Comparison of ENCODE assay signal across 1 cellular context in genomic region chr1:11550664-11551283, GRCh38.
A peak's percentile ranks its signal among the peaks of the same experiment; 100 is the strongest.
TF ChIP-seq lines count a peak whose summit lies in the region.

No MANE protein-coding gene starts in this region.

TF ChIP-seq in K562, 482 proteins besides CTCF, POLR2A, EP300 and RAD21 (continued from another document and continues in another):
- TF ChIP-seq, protein P1, sequence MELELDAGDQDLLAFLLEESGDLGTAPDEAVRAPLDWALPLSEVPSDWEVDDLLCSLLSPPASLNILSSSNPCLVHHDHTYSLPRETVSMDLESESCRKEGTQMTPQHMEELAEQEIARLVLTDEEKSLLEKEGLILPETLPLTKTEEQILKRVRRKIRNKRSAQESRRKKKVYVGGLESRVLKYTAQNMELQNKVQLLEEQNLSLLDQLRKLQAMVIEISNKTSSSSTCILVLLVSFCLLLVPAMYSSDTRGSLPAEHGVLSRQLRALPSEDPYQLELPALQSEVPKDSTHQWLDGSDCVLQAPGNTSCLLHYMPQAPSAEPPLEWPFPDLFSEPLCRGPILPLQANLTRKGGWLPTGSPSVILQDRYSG (tag; conservative IDR thresholded peaks at IDR 0.05; ENCODE audit: low read depth): peak; percentile 92
- TF ChIP-seq NRF1 (conservative IDR thresholded peaks at IDR 0.05 in 1 of 2, IDR thresholded peaks at IDR 0.05 in 1 of 2) (no peak), NFE2 (IDR thresholded peaks at IDR 0.05; ENCODE audit: low read depth) (peak; percentile 40; the same call in 1 of the 2 replicates), XRCC5 (IDR thresholded peaks at IDR 0.05; ENCODE audit: low read depth, low read length) (peak; percentile 91), BRD9 (IDR thresholded peaks at IDR 0.05; ENCODE audit: low read depth, partially characterized antibody) (no peak), ZBTB49 (CRISPR knock-in tag; IDR thresholded peaks at IDR 0.05; ENCODE audit: borderline replicate concordance) (peak; percentile 99), POU5F1 (IDR thresholded peaks at IDR 0.05; ENCODE audit: borderline replicate concordance, low read depth, low read length, partially characterized antibody) (no peak), HBP1 (CRISPR knock-in tag; IDR thresholded peaks at IDR 0.05) (no peak), CREBBP (IDR thresholded peaks at IDR 0.05; ENCODE audit: low read depth, low read length) (no peak), POLR2AphosphoS5 (IDR thresholded peaks at IDR 0.05; ENCODE audit: control insufficient read depth, insufficient read depth, low read depth, low read length) (no peak), SUPT5H (IDR thresholded peaks at IDR 0.05) (no peak), RBM25 (IDR thresholded peaks at IDR 0.05; ENCODE audit: low read depth, low read length, severe bottlenecking) (no peak), KLF13 (tag; IDR thresholded peaks at IDR 0.05; ENCODE audit: borderline replicate concordance, low read depth) (0 out of 2 replicates have a peak, but pooled peaks have one; percentile 9), SIN3A (IDR thresholded peaks at IDR 0.05; ENCODE audit: borderline replicate concordance in 2 of 2, control insufficient read depth in 1 of 2, low read depth in 2 of 2, low read length in 2 of 2) (peak; percentile 99 to 100), GABPB1 (CRISPR knock-in tag; IDR thresholded peaks at IDR 0.05) (peak; percentile 85), GATAD2B (IDR thresholded peaks at IDR 0.05; ENCODE audit: borderline replicate concordance) (no peak), MXI1 (IDR thresholded peaks at IDR 0.05; ENCODE audit: low read depth, low read length) (peak; percentile 78; the same call in 1 of the 2 replicates), MNT (conservative IDR thresholded peaks at IDR 0.05) (peak; percentile 70 to 88), ZFX (CRISPR knock-in tag; IDR thresholded peaks at IDR 0.05) (peak; percentile 58), ZNF780A (CRISPR knock-in tag; IDR thresholded peaks at IDR 0.05) (no peak), ZNF586 (CRISPR knock-in tag; conservative IDR thresholded peaks at IDR 0.05) (no peak), ZNF12 (CRISPR knock-in tag; IDR thresholded peaks at IDR 0.05) (peak; percentile 89), BRF1 (IDR thresholded peaks at IDR 0.05; ENCODE audit: borderline replicate concordance, extremely low read depth, insufficient read length) (no peak), CBFA2T2 (conservative IDR thresholded peaks at IDR 0.05) (no peak), MIER1 (IDR thresholded peaks at IDR 0.05; ENCODE audit: low read depth) (peak; percentile 99), SP1 (CRISPR knock-in tag; IDR thresholded peaks at IDR 0.05) (peak; percentile 82), JUN (IDR thresholded peaks at IDR 0.05; ENCODE audit: borderline replicate concordance, low read depth, low read length) (no peak), JUN (CRISPR knock-in tag; IDR thresholded peaks at IDR 0.05; ENCODE audit: borderline replicate concordance) (peak; percentile 96), MYNN (IDR thresholded peaks at IDR 0.05) (no peak), MYNN (CRISPR knock-in tag; IDR thresholded peaks at IDR 0.05) (peak; percentile 83), RBBP5 (IDR thresholded peaks at IDR 0.05; ENCODE audit: borderline replicate concordance, insufficient read depth, low read length, poor library complexity, severe bottlenecking) (no peak), NR2C1 (IDR thresholded peaks at IDR 0.05) (no peak), NR2C1 (tag; IDR thresholded peaks at IDR 0.05) (peak; percentile 58; the same call in 1 of the 2 replicates), ZBTB2 (IDR thresholded peaks at IDR 0.05) (no peak), ESRRB (CRISPR knock-in tag; IDR thresholded peaks at IDR 0.05; ENCODE audit: borderline replicate concordance) (no peak), POLR2H (tag; IDR thresholded peaks at IDR 0.05; ENCODE audit: low read depth) (no peak)
- TF ChIP-seq, protein P2, sequence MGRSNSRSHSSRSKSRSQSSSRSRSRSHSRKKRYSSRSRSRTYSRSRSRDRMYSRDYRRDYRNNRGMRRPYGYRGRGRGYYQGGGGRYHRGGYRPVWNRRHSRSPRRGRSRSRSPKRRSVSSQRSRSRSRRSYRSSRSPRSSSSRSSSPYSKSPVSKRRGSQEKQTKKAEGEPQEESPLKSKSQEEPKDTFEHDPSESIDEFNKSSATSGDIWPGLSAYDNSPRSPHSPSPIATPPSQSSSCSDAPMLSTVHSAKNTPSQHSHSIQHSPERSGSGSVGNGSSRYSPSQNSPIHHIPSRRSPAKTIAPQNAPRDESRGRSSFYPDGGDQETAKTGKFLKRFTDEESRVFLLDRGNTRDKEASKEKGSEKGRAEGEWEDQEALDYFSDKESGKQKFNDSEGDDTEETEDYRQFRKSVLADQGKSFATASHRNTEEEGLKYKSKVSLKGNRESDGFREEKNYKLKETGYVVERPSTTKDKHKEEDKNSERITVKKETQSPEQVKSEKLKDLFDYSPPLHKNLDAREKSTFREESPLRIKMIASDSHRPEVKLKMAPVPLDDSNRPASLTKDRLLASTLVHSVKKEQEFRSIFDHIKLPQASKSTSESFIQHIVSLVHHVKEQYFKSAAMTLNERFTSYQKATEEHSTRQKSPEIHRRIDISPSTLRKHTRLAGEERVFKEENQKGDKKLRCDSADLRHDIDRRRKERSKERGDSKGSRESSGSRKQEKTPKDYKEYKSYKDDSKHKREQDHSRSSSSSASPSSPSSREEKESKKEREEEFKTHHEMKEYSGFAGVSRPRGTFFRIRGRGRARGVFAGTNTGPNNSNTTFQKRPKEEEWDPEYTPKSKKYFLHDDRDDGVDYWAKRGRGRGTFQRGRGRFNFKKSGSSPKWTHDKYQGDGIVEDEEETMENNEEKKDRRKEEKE (IDR thresholded peaks at IDR 0.05; ENCODE audit: borderline replicate concordance in 1 of 2, control insufficient read depth in 1 of 2, low read depth in 2 of 2, low read length in 1 of 2): no peak
- TF ChIP-seq, protein P3, sequence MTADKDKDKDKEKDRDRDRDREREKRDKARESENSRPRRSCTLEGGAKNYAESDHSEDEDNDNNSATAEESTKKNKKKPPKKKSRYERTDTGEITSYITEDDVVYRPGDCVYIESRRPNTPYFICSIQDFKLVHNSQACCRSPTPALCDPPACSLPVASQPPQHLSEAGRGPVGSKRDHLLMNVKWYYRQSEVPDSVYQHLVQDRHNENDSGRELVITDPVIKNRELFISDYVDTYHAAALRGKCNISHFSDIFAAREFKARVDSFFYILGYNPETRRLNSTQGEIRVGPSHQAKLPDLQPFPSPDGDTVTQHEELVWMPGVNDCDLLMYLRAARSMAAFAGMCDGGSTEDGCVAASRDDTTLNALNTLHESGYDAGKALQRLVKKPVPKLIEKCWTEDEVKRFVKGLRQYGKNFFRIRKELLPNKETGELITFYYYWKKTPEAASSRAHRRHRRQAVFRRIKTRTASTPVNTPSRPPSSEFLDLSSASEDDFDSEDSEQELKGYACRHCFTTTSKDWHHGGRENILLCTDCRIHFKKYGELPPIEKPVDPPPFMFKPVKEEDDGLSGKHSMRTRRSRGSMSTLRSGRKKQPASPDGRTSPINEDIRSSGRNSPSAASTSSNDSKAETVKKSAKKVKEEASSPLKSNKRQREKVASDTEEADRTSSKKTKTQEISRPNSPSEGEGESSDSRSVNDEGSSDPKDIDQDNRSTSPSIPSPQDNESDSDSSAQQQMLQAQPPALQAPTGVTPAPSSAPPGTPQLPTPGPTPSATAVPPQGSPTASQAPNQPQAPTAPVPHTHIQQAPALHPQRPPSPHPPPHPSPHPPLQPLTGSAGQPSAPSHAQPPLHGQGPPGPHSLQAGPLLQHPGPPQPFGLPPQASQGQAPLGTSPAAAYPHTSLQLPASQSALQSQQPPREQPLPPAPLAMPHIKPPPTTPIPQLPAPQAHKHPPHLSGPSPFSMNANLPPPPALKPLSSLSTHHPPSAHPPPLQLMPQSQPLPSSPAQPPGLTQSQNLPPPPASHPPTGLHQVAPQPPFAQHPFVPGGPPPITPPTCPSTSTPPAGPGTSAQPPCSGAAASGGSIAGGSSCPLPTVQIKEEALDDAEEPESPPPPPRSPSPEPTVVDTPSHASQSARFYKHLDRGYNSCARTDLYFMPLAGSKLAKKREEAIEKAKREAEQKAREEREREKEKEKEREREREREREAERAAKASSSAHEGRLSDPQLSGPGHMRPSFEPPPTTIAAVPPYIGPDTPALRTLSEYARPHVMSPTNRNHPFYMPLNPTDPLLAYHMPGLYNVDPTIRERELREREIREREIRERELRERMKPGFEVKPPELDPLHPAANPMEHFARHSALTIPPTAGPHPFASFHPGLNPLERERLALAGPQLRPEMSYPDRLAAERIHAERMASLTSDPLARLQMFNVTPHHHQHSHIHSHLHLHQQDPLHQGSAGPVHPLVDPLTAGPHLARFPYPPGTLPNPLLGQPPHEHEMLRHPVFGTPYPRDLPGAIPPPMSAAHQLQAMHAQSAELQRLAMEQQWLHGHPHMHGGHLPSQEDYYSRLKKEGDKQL (CRISPR knock-in tag; IDR thresholded peaks at IDR 0.05; ENCODE audit: borderline replicate concordance): 0 out of 2 replicates have a peak, but pooled peaks have one; percentile 80
- TF ChIP-seq, protein P4, sequence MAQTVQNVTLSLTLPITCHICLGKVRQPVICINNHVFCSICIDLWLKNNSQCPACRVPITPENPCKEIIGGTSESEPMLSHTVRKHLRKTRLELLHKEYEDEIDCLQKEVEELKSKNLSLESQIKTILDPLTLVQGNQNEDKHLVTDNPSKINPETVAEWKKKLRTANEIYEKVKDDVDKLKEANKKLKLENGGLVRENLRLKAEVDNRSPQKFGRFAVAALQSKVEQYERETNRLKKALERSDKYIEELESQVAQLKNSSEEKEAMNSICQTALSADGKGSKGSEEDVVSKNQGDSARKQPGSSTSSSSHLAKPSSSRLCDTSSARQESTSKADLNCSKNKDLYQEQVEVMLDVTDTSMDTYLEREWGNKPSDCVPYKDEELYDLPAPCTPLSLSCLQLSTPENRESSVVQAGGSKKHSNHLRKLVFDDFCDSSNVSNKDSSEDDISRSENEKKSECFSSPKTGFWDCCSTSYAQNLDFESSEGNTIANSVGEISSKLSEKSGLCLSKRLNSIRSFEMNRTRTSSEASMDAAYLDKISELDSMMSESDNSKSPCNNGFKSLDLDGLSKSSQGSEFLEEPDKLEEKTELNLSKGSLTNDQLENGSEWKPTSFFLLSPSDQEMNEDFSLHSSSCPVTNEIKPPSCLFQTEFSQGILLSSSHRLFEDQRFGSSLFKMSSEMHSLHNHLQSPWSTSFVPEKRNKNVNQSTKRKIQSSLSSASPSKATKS (CRISPR knock-in tag; IDR thresholded peaks at IDR 0.05): no peak
- TF ChIP-seq, protein P5, sequence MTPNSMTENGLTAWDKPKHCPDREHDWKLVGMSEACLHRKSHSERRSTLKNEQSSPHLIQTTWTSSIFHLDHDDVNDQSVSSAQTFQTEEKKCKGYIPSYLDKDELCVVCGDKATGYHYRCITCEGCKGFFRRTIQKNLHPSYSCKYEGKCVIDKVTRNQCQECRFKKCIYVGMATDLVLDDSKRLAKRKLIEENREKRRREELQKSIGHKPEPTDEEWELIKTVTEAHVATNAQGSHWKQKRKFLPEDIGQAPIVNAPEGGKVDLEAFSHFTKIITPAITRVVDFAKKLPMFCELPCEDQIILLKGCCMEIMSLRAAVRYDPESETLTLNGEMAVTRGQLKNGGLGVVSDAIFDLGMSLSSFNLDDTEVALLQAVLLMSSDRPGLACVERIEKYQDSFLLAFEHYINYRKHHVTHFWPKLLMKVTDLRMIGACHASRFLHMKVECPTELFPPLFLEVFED (CRISPR knock-in tag; conservative IDR thresholded peaks at IDR 0.05): peak; percentile 55; the same call in 1 of the 2 replicates
